In the genomic region with DNA sequence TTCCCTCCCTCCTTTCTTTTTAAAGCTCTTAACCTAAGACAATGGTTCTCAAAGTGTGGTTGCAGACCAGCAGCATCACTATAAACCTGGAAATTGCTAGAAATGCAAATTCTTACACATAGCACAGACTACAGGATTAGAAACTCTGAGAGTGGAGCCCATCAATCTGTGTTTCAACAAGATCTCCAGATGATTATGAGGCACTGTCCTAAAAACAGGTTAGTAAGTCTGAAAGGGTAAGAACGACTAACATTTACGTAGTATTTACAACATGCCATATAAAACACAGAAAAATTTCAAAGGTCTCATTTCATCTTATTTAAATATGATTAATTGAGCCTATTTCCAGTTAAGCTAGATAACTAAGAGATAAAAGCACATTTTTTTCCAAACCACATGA, we compare ENCODE assay signal across 16 cellular contexts.
DNase-seq lines count a peak whose midpoint lies in the region; ATAC-seq and TF ChIP-seq lines count a peak whose summit lies in the region.
"Had no signal": no experiment of that assay in that cellular context is flagged by ENCODE, and none has a peak within 500 bp of the region (broad histone marks: within the 10 kb centered on the region; RNA-seq: fewer than 3 reads in every experiment).

No MANE protein-coding gene starts in this region.

- CTCF ChIA-PET in Caco-2 (lab: Charles Lee), result no interaction called here

- no peaks in the 10 kb centered on the region for H4K20me1 ChIP-seq in hepatocyte (ENCODE audit: insufficient read depth, poor library complexity, severe bottlenecking)

- BruUV-seq in Caco-2 (replicated peaks; lab: Mats Ljungman, UMichigan), result no TSS peak

- H3K36me3 Mint-ChIP-seq in activated T-cell treated with anti-CD3 and anti-CD28 coated beads, Interleukin-2, amount 50 U/mL, for 24 hours (ENCODE audit: low read depth), result peaks cover 67% of the 10 kb centered on the region
- H3K36me3 Mint-ChIP-seq in type B pancreatic cell (peaks cover 30% of the 10 kb centered on the region), Caco-2 (ENCODE audit: insufficient read depth, unreplicated experiment) (peaks cover 20% of the 10 kb centered on the region)

- no peak overlapping the region for H2AFZ ChIP-seq in hepatocyte
- H2AFZ ChIP-seq: GM23248 had no signal

- no peaks in the 10 kb centered on the region for H3K27me3 ChIP-seq in hepatocyte
- no peaks in the 10 kb centered on the region for H3K27me3 ChIP-seq in left lung
- no peaks in the 10 kb centered on the region for H3K27me3 ChIP-seq in Caco-2 (replicated peaks; ENCODE audit: control insufficient read depth, insufficient read depth, low read length)
- H3K27me3 ChIP-seq: BE2C had no signal

- H3K4me1 ChIP-seq in hepatocyte (ENCODE audit: insufficient read depth) (peaks cover 3% of the 10 kb centered on the region), left lung (no peaks in the 10 kb centered on the region), Caco-2 (peaks cover 33% of the 10 kb centered on the region)
- H3K4me1 ChIP-seq: BE2C, HAP-1 had no signal

- no peaks in the 10 kb centered on the region for H3K9me3 Mint-ChIP-seq in activated T-cell treated with anti-CD3 and anti-CD28 coated beads, Interleukin-2, amount 50 U/mL, for 24 hours
- H3K9me3 Mint-ChIP-seq in stimulated activated naive CD8-positive, alpha-beta T cell treated with anti-CD3 and anti-CD28 coated beads, Interleukin-15, amount 100 ng/mL, for 72 hours, result no peaks in the 10 kb centered on the region
- H3K9me3 Mint-ChIP-seq in type B pancreatic cell (no peaks in the 10 kb centered on the region), Caco-2 (ENCODE audit: unreplicated experiment) (no peaks in the 10 kb centered on the region)
- H3K9me3 Mint-ChIP-seq: CD8-positive, alpha-beta memory T cell had no signal

- peaks cover 15% of the 10 kb centered on the region for H3K79me2 ChIP-seq in hepatocyte

- peak overlapping the region; percentile 11 for H3K27ac ChIP-seq in hepatocyte
- no peak overlapping the region for H3K27ac ChIP-seq in left lung
- H3K27ac ChIP-seq: GM23248 had no signal

- H3K4me1 Mint-ChIP-seq in activated T-cell treated with anti-CD3 and anti-CD28 coated beads, Interleukin-2, amount 50 U/mL, for 24 hours (ENCODE audit: low read depth), result peaks cover 15% of the 10 kb centered on the region
- H3K4me1 Mint-ChIP-seq in stimulated activated naive CD8-positive, alpha-beta T cell treated with anti-CD3 and anti-CD28 coated beads, Interleukin-15, amount 100 ng/mL, for 72 hours, result no peaks in the 10 kb centered on the region
- H3K4me1 Mint-ChIP-seq in type B pancreatic cell (ENCODE audit: unreplicated experiment) (peaks cover under 1% of the 10 kb centered on the region), Caco-2 (ENCODE audit: low read depth, unreplicated experiment) (peaks cover 22% of the 10 kb centered on the region)

- H3K36me3 ChIP-seq in hepatocyte (replicated peaks; ENCODE audit: insufficient read depth, low read depth) (no peaks in the 10 kb centered on the region), left lung (peaks cover 0 to 9% of the 10 kb centered on the region in 2 donors), Caco-2 (ENCODE audit: control insufficient read depth, insufficient read depth, low read length) (no peaks in the 10 kb centered on the region; the same call in 1 of the 2 replicates)
- H3K36me3 ChIP-seq: BE2C, HAP-1 had no signal

- WGBS in hepatocyte (ENCODE audit: low lambda C conversion rate, missing lambda C conversion rate), result 46% methylated on average over 2 of the region's 2 CpGs

- no peaks in the 10 kb centered on the region for H3K9me3 ChIP-seq in hepatocyte (ENCODE audit: low read depth)
- no peaks in the 10 kb centered on the region for H3K9me3 ChIP-seq in left lung
- no peaks in the 10 kb centered on the region for H3K9me3 ChIP-seq in Caco-2
- H3K9me3 ChIP-seq: BE2C, HAP-1 had no signal

- H3K9me2 ChIP-seq in hepatocyte (replicated peaks; ENCODE audit: insufficient read depth), result no peaks in the 10 kb centered on the region

- peak overlapping the region; percentile 72 for H3K27ac Mint-ChIP-seq in activated T-cell treated with anti-CD3 and anti-CD28 coated beads, Interleukin-2, amount 50 U/mL, for 24 hours
- H3K27ac Mint-ChIP-seq in stimulated activated naive CD8-positive, alpha-beta T cell treated with anti-CD3 and anti-CD28 coated beads, Interleukin-15, amount 100 ng/mL, for 72 hours, result no peak overlapping the region
- H3K27ac Mint-ChIP-seq in type B pancreatic cell, result peak overlapping the region; percentile 29
- H3K27ac Mint-ChIP-seq in Caco-2 (ENCODE audit: unreplicated experiment), result no peak overlapping the region

- H3K4me3 ChIP-seq in hepatocyte (no peak overlapping the region), left lung (no peak overlapping the region), Caco-2 (ENCODE audit: low read depth, low read length) (no peak overlapping the region)
- H3K4me3 ChIP-seq: GM23248, HAP-1 had no signal

- no peak overlapping the region for H3K4me2 ChIP-seq in hepatocyte

- TF ChIP-seq CTCF in hepatocyte (IDR thresholded peaks at IDR 0.05; ENCODE audit: poor library complexity), result no peak
- TF ChIP-seq CTCF in type B pancreatic cell (conservative IDR thresholded peaks at IDR 0.05), result no peak
- no peak for TF ChIP-seq CTCF in left lung (IDR thresholded peaks at IDR 0.05)
- TF ChIP-seq CTCF in Caco-2 (IDR thresholded peaks at IDR 0.05; ENCODE audit: insufficient read depth in 1 of 2, low read depth in 1 of 2, low read length in 1 of 2, severe bottlenecking in 1 of 2, unreplicated experiment in 1 of 2), result no peak

- POLR2A ChIA-PET in Caco-2 (lab: Charles Lee), result no interaction called here

- H3K27me3 Mint-ChIP-seq in activated T-cell treated with anti-CD3 and anti-CD28 coated beads, Interleukin-2, amount 50 U/mL, for 24 hours, result no peaks in the 10 kb centered on the region
- H3K27me3 Mint-ChIP-seq in stimulated activated naive CD8-positive, alpha-beta T cell treated with anti-CD3 and anti-CD28 coated beads, Interleukin-15, amount 100 ng/mL, for 72 hours, result no peaks in the 10 kb centered on the region
- H3K27me3 Mint-ChIP-seq in type B pancreatic cell, result no peaks in the 10 kb centered on the region
- no peaks in the 10 kb centered on the region for H3K27me3 Mint-ChIP-seq in Caco-2 (ENCODE audit: insufficient read depth, unreplicated experiment)
- H3K27me3 Mint-ChIP-seq: CD4-positive, CD25-positive, alpha-beta regulatory T cell; CD8-positive, alpha-beta memory T cell had no signal

- DNase-seq in activated T-cell treated with anti-CD3 and anti-CD28 coated beads, Interleukin-2, amount 50 U/mL, for 24 hours, result no peak
- no peak for DNase-seq in activated T-cell treated with anti-CD3 and anti-CD28 coated beads for 4 hours
- no peak for DNase-seq in stimulated activated naive CD8-positive, alpha-beta T cell treated with anti-CD3 and anti-CD28 coated beads, Interleukin-15, Interleukin-2, amounts not matched to agents 100 U/mL and 50 U/mL, for 24 hours
- no peak for DNase-seq in stimulated activated naive CD8-positive, alpha-beta T cell treated with anti-CD3 and anti-CD28 coated beads, Interleukin-15, amount 100 ng/mL, for 72 hours
- DNase-seq in hepatocyte (ENCODE audit: low spot score), result no peak
- DNase-seq in type B pancreatic cell (ENCODE audit: extremely low spot score, unreplicated experiment), result no peak
- DNase-seq in left lung, result no peak
- DNase-seq in Caco-2, result no peak
- DNase-seq: BE2C; C1 segment of cervical spinal cord; CD4-positive, CD25-positive, alpha-beta regulatory T cell; CD8-positive, alpha-beta memory T cell; COR-L47; GM23248 had no signal

- intact Hi-C loops in left lung (cut with DNase I) (no loop called here), Caco-2 (cut with micrococcal nuclease; ENCODE audit: unreplicated experiment) (no loop called here)

- peak; percentile 61 for ATAC-seq in stimulated activated naive CD8-positive, alpha-beta T cell treated with anti-CD3 and anti-CD28 coated beads, Interleukin-15, Interleukin-2, amounts not matched to agents 100 U/mL and 50 U/mL, for 24 hours
- no peak for ATAC-seq in stimulated activated naive CD8-positive, alpha-beta T cell treated with anti-CD3 and anti-CD28 coated beads, Interleukin-15, amount 100 ng/mL, for 72 hours
- ATAC-seq in left lung, result no peak
- ATAC-seq: HepG2 had no signal

- H3K4me3 Mint-ChIP-seq in activated T-cell treated with anti-CD3 and anti-CD28 coated beads, Interleukin-2, amount 50 U/mL, for 24 hours, result no peak overlapping the region
- H3K4me3 Mint-ChIP-seq in stimulated activated naive CD8-positive, alpha-beta T cell treated with anti-CD3 and anti-CD28 coated beads, Interleukin-15, amount 100 ng/mL, for 72 hours, result no peak overlapping the region
- H3K4me3 Mint-ChIP-seq in type B pancreatic cell (no peak overlapping the region), Caco-2 (ENCODE audit: unreplicated experiment) (no peak overlapping the region)
- H3K4me3 Mint-ChIP-seq: CD4-positive, CD25-positive, alpha-beta regulatory T cell had no signal

Comparison
In these comparisons a context has a peak if more than half of its experiments do, and no peak if none do; other contexts are left out.
1. H3K27ac Mint-ChIP-seq: peak in activated T-cell treated with anti-CD3 and anti-CD28 coated beads, Interleukin-2, amount 50 U/mL, for 24 hours (single experiment) and type B pancreatic cell (single experiment); none in stimulated activated naive CD8-positive, alpha-beta T cell treated with anti-CD3 and anti-CD28 coated beads, Interleukin-15, amount 100 ng/mL, for 72 hours (0 of 2) and Caco-2 (single experiment).